Comparison of ENCODE assay signal across 8 cellular contexts in the genomic region with DNA sequence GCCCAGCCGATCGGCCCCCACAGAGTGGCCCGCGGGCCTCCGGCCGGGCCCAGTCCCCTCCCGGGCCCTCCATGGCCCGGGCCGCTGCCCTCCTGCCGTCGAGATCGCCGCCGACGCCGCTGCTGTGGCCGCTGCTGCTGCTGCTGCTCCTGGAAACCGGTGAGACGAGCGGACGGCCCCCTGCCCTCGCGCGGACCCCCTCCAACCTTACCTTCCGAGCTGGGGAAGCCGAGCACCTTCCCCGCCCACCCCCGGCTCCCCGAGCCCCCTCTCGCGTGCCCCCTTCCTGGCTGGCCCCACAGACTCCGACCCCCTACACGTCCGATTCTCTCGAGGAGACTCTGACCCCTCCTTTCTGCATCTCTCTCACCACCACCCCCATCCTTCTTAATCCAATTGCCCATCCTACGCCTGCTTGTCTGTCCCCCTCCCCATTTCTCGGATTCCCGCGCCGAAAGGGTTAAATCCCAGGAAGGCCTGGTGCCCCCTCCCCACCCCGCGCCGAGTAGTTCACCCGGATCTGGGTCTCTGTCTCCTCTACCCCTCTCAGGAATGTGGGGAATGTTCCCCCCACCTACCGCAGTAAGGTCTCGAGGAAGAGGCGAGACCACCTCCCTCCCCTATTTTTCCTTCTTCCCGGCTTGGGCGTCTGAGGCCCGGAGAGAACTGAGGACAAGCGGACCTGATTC. TPM values are rescaled to one million over a fixed set of nuclear protein-coding genes. Genes with fewer than 3 reads are reported as not detected.
A peak's percentile ranks its signal among the peaks of the same experiment; 100 is the strongest.
DNase-seq lines count a peak whose midpoint lies in the region; ATAC-seq, FAIRE-seq and TF ChIP-seq lines count a peak whose summit lies in the region.

No MANE protein-coding gene starts in this region.

- no peak for TF ChIP-seq POLR2A in uterus (IDR thresholded peaks at IDR 0.05)
- no peak for TF ChIP-seq POLR2A in GM18505 (IDR thresholded peaks at IDR 0.05; ENCODE audit: borderline replicate concordance, extremely low read depth, insufficient read depth, insufficient read length)

- no peak for ATAC-seq in lower lobe of right lung
- ATAC-seq in GM18505 (IDR thresholded peaks at IDR 0.05; ENCODE audit: unreplicated experiment), result no peak

- no peak for FAIRE-seq in bronchial epithelial cell (lab: Jason Lieb, UNC)

- H3K4me1 ChIP-seq in BE2C (peaks cover 24% of the 10 kb centered on the region), lower lobe of right lung (peaks cover 44% of the 10 kb centered on the region), uterus (peaks cover 3 to 12% of the 10 kb centered on the region in 2 donors)

- DNase-seq in BE2C, result no peak
- DNase-seq in bronchial epithelial cell (ENCODE audit: low read depth), result no peak
- peak; percentile 52 for DNase-seq in lower lobe of right lung
- peak; percentile 53 to 68 for DNase-seq in uterus
- DNase-seq in middle frontal gyrus (ENCODE audit: extremely low spot score, low spot score), result no peak
- no peak for DNase-seq in T-helper 9 cell

- TF ChIP-seq CTCF in BE2C (IDR thresholded peaks at IDR 0.05; ENCODE audit: low read depth, low read length) (no peak), bronchial epithelial cell (IDR thresholded peaks at IDR 0.05; ENCODE audit: insufficient read depth, low read length, severe bottlenecking) (no peak), lower lobe of right lung (IDR thresholded peaks at IDR 0.05) (no peak), uterus (IDR thresholded peaks at IDR 0.05) (no peak)

- no peak for TF ChIP-seq RAD21 in Ishikawa (IDR thresholded peaks at IDR 0.05; ENCODE audit: low read depth)

- intact Hi-C loops in lower lobe of right lung (cut with DNase I), result no loop called here
- intact Hi-C loops in uterus (cut with DNase I; ENCODE audit: low total_unique reads), result loop anchor here (10.0 kb wide), 1 partner anchor 122 kb away; no protein-coding TSS in a partner anchor

- H3K9me3 ChIP-seq in BE2C (no peaks in the 10 kb centered on the region), lower lobe of right lung (no peaks in the 10 kb centered on the region), uterus (no peaks in the 10 kb centered on the region)

- TF ChIP-seq EP300 in Ishikawa (IDR thresholded peaks at IDR 0.05; ENCODE audit: borderline replicate concordance), result peak; percentile 36; the same call in 1 of the 2 replicates

- H3K27me3 ChIP-seq in BE2C (peaks cover 9% of the 10 kb centered on the region), bronchial epithelial cell (ENCODE audit: control insufficient read depth, insufficient read depth, low read length) (no peaks in the 10 kb centered on the region), lower lobe of right lung (ENCODE audit: low read depth) (no peaks in the 10 kb centered on the region), uterus (no peaks in the 10 kb centered on the region)

- H3K36me3 ChIP-seq in BE2C, result no peaks in the 10 kb centered on the region
- no peaks in the 10 kb centered on the region for H3K36me3 ChIP-seq in bronchial epithelial cell (ENCODE audit: control insufficient read depth, insufficient read depth, low read length)
- no peaks in the 10 kb centered on the region for H3K36me3 ChIP-seq in lower lobe of right lung
- H3K36me3 ChIP-seq in uterus, result no peaks in the 10 kb centered on the region

- H3K27ac ChIP-seq in lower lobe of right lung (peak overlapping the region; percentile 97), uterus (peak overlapping the region; percentile 96 to 97)

- H3K4me3 ChIP-seq in BE2C (ENCODE audit: low read depth, low read length), result peak overlapping the region; percentile 71
- peak overlapping the region; percentile 91 for H3K4me3 ChIP-seq in bronchial epithelial cell (ENCODE audit: low read depth, low read length)
- peak overlapping the region; percentile 85 for H3K4me3 ChIP-seq in lower lobe of right lung
- H3K4me3 ChIP-seq in uterus, result peak overlapping the region; percentile 69 to 100

TF ChIP-seq in Ishikawa, 13 proteins besides CTCF, POLR2A, EP300 and RAD21:
- TF ChIP-seq FOXM1 (IDR thresholded peaks at IDR 0.05; ENCODE audit: borderline replicate concordance, low read depth) (no peak), YY1 (IDR thresholded peaks at IDR 0.05; ENCODE audit: low read depth) (no peak), TCF12 (IDR thresholded peaks at IDR 0.05; ENCODE audit: low read depth) (no peak), ZBTB7A (IDR thresholded peaks at IDR 0.05; ENCODE audit: low read depth) (peak; percentile 87), EGR1 (IDR thresholded peaks at IDR 0.05) (no peak), TEAD4 (IDR thresholded peaks at IDR 0.05) (peak; percentile 38; the same call in 1 of the 2 replicates), CREB1 (IDR thresholded peaks at IDR 0.05; ENCODE audit: low read depth) (no peak)
- TF ChIP-seq, protein P1, sequence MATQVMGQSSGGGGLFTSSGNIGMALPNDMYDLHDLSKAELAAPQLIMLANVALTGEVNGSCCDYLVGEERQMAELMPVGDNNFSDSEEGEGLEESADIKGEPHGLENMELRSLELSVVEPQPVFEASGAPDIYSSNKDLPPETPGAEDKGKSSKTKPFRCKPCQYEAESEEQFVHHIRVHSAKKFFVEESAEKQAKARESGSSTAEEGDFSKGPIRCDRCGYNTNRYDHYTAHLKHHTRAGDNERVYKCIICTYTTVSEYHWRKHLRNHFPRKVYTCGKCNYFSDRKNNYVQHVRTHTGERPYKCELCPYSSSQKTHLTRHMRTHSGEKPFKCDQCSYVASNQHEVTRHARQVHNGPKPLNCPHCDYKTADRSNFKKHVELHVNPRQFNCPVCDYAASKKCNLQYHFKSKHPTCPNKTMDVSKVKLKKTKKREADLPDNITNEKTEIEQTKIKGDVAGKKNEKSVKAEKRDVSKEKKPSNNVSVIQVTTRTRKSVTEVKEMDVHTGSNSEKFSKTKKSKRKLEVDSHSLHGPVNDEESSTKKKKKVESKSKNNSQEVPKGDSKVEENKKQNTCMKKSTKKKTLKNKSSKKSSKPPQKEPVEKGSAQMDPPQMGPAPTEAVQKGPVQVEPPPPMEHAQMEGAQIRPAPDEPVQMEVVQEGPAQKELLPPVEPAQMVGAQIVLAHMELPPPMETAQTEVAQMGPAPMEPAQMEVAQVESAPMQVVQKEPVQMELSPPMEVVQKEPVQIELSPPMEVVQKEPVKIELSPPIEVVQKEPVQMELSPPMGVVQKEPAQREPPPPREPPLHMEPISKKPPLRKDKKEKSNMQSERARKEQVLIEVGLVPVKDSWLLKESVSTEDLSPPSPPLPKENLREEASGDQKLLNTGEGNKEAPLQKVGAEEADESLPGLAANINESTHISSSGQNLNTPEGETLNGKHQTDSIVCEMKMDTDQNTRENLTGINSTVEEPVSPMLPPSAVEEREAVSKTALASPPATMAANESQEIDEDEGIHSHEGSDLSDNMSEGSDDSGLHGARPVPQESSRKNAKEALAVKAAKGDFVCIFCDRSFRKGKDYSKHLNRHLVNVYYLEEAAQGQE (IDR thresholded peaks at IDR 0.05; ENCODE audit: low read depth), result no peak
- TF ChIP-seq, protein P2, sequence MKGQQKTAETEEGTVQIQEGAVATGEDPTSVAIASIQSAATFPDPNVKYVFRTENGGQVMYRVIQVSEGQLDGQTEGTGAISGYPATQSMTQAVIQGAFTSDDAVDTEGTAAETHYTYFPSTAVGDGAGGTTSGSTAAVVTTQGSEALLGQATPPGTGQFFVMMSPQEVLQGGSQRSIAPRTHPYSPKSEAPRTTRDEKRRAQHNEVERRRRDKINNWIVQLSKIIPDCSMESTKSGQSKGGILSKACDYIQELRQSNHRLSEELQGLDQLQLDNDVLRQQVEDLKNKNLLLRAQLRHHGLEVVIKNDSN (IDR thresholded peaks at IDR 0.05), result no peak
- TF ChIP-seq, protein P3, sequence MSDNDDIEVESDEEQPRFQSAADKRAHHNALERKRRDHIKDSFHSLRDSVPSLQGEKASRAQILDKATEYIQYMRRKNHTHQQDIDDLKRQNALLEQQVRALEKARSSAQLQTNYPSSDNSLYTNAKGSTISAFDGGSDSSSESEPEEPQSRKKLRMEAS (IDR thresholded peaks at IDR 0.05), result peak; percentile 21; the same call in 1 of the 2 replicates
TF ChIP-seq in Ishikawa: peak in this region for 3.

RNA-seq across cellular contexts. Expression of a gene that starts 0.5 kb away (rescaled TPM):
- 105 TPM for polyA plus RNA-seq in BE2C (2012; ENCODE audit: insufficient read depth, insufficient read length, low read depth)
- total RNA-seq in bronchial epithelial cell (30.3 and 66.6 TPM in 2 replicates), lower lobe of right lung (75.1 TPM), uterus (100 to 1,000 TPM in 2 of 4 donors, 10 to 100 TPM in 2; 14.1 to 106 (median 86.1) TPM)

RNA-seq across cellular contexts. Expression of a gene that starts 37.7 kb away (rescaled TPM):
- 7.3 TPM for polyA plus RNA-seq in BE2C (2012; ENCODE audit: insufficient read depth, insufficient read length, low read depth)
- total RNA-seq in bronchial epithelial cell (16.6 and 35.8 TPM in 2 replicates), lower lobe of right lung (205 TPM), uterus (100 to 1,000 TPM in 2 of 4 donors, 10 to 100 TPM in 1, 1 to 10 TPM in 1; 3.8 to 171 (median 111) TPM)

RNA-seq across cellular contexts. Expression of a gene that starts 44.5 kb away (rescaled TPM):
- polyA plus RNA-seq in BE2C (2012; ENCODE audit: insufficient read depth, insufficient read length, low read depth), result 239 TPM
- total RNA-seq in bronchial epithelial cell (47.6 and 82.9 TPM in 2 replicates), lower lobe of right lung (40.8 TPM), uterus (10 to 100 TPM; 10.5 to 38.2 (median 24.1) TPM)

RNA-seq across cellular contexts. Expression of a gene that starts 59.0 kb away (rescaled TPM):
- 22.4 TPM for polyA plus RNA-seq in BE2C (2012; ENCODE audit: insufficient read depth, insufficient read length, low read depth)
- total RNA-seq in bronchial epithelial cell (14.0 and 19.2 TPM in 2 replicates), lower lobe of right lung (447 TPM), uterus (10 to 100 TPM in 3 of 4 donors, 1 to 10 TPM in 1; 9.1 to 92.5 (median 33.6) TPM)

Comparison
In these comparisons a context has a peak if more than half of its experiments do, and no peak if none do; other contexts are left out.
1. DNase-seq: peak in lower lobe of right lung (single experiment) and uterus (2 of 2); none in BE2C (single experiment), bronchial epithelial cell (single experiment), middle frontal gyrus (single experiment) and T-helper 9 cell (single experiment).
2. Peak in every context shown above with its lines, with median percentiles within 50 percentile points of each other: H3K4me3 ChIP-seq.